Comparison of ENCODE assay signal across 1 cellular context in the genomic region with DNA sequence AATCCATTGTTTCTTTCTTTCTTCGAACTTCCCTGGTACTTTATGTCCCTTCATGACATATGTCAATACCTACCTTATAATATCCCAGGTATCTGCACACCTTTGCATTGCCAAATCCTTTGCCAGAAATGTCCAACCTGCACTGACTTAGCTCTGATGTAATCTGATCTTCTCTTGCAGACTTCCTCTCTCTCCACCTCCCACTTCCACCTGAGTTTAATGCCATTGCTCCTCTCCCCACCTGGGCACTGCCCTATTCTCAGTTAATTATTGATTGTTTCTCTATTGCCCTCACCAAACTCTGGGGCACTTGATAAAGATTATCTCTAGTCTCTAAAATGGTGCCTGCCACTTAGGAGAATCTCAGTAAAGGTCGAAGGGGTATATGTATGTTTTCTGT.
TF ChIP-seq lines count a peak whose summit lies in the region.

No MANE protein-coding gene starts in this region.

TF ChIP-seq in SK-N-SH treated with all-trans-retinoic acid at 6 μM for 48 hours, 23 proteins besides CTCF, POLR2A, EP300 and RAD21 (continued from another document):
- TF ChIP-seq, protein P1, sequence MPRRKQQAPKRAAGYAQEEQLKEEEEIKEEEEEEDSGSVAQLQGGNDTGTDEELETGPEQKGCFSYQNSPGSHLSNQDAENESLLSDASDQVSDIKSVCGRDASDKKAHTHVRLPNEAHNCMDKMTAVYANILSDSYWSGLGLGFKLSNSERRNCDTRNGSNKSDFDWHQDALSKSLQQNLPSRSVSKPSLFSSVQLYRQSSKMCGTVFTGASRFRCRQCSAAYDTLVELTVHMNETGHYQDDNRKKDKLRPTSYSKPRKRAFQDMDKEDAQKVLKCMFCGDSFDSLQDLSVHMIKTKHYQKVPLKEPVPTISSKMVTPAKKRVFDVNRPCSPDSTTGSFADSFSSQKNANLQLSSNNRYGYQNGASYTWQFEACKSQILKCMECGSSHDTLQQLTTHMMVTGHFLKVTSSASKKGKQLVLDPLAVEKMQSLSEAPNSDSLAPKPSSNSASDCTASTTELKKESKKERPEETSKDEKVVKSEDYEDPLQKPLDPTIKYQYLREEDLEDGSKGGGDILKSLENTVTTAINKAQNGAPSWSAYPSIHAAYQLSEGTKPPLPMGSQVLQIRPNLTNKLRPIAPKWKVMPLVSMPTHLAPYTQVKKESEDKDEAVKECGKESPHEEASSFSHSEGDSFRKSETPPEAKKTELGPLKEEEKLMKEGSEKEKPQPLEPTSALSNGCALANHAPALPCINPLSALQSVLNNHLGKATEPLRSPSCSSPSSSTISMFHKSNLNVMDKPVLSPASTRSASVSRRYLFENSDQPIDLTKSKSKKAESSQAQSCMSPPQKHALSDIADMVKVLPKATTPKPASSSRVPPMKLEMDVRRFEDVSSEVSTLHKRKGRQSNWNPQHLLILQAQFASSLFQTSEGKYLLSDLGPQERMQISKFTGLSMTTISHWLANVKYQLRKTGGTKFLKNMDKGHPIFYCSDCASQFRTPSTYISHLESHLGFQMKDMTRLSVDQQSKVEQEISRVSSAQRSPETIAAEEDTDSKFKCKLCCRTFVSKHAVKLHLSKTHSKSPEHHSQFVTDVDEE (CRISPR knock-in tag; IDR thresholded peaks at IDR 0.05), result no peak
- TF ChIP-seq SNAI2 (CRISPR knock-in tag; IDR thresholded peaks at IDR 0.05) (no peak), ZFP30 (CRISPR knock-in tag; IDR thresholded peaks at IDR 0.05) (no peak), ZNF565 (CRISPR knock-in tag; conservative IDR thresholded peaks at IDR 0.05; ENCODE audit: low read depth) (no peak), ZFP3 (CRISPR knock-in tag; IDR thresholded peaks at IDR 0.05) (no peak)
TF ChIP-seq in SK-N-SH treated with all-trans-retinoic acid at 6 μM for 48 hours: peak in this region for 0.
